In genomic region chr22:46148336-46148735, GRCh38 we compare ENCODE assay signal across 21 cellular contexts. TPM values are rescaled to one million over a fixed set of nuclear protein-coding genes. Genes with fewer than 3 reads are reported as not detected.
DNase-seq lines count a peak whose midpoint lies in the region; ATAC-seq and TF ChIP-seq lines count a peak whose summit lies in the region.
"Had no signal": no experiment of that assay in that cellular context is flagged by ENCODE, and none has a peak within 500 bp of the region (broad histone marks: within the 10 kb centered on the region; RNA-seq: fewer than 3 reads in every experiment).

No MANE protein-coding gene starts in this region.

- no peaks in the 10 kb centered on the region for H3K9me2 ChIP-seq in hepatocyte (replicated peaks; ENCODE audit: insufficient read depth)

- ATAC-seq in heart left ventricle (no peak), left ventricle myocardium superior (no peak), GM18861 (IDR thresholded peaks at IDR 0.05; ENCODE audit: unreplicated experiment) (no peak)
- ATAC-seq: activated naive CD4-positive, alpha-beta T cell treated with anti-CD3 and anti-CD28 coated beads, Interleukin-2, amount 50 U/mL, for 72 hours; body of pancreas had no signal

- no peaks in the 10 kb centered on the region for H3K9me3 ChIP-seq in heart left ventricle
- no peaks in the 10 kb centered on the region for H3K9me3 ChIP-seq in hepatocyte (ENCODE audit: low read depth)
- no peaks in the 10 kb centered on the region for H3K9me3 ChIP-seq in vagina
- H3K9me3 ChIP-seq: A549, body of pancreas, HAP-1, thyroid gland had no signal

- peak overlapping the region; percentile 80 to 100 (median 92) for H3K27ac ChIP-seq in heart left ventricle
- H3K27ac ChIP-seq in hepatocyte, result peak overlapping the region; percentile 23
- peak overlapping the region; percentile 92 for H3K27ac ChIP-seq in vagina
- H3K27ac ChIP-seq: A549 had no signal

- H3K36me3 ChIP-seq in heart left ventricle (peaks cover 0 to 10% (median 6%) of the 10 kb centered on the region in 9 donors), hepatocyte (replicated peaks; ENCODE audit: insufficient read depth, low read depth) (no peaks in the 10 kb centered on the region), vagina (no peaks in the 10 kb centered on the region)

- H3K4me2 ChIP-seq in hepatocyte, result no peak overlapping the region

- intact Hi-C loops in heart left ventricle (cut with DNase I), result loop anchor here in 3 of 10 donors (5.0 to 10.0 kb wide), 3 partner anchors 94 to 154 kb away; partner anchors contain the start of gene CDPF1 (in 1 of the 3)
- intact Hi-C loops in left ventricle myocardium superior (cut with micrococcal nuclease), result loop anchor here (10.0 kb wide), 1 partner anchor 96 kb away; no protein-coding TSS in a partner anchor
- intact Hi-C loops in posterior vena cava (cut with DNase I), result no loop called here
- intact Hi-C loops in vagina (cut with DNase I), result no loop called here

- DNase-seq in heart left ventricle (no peak), left ventricle myocardium superior (no peak), hepatocyte (ENCODE audit: low spot score) (no peak), posterior vena cava (ENCODE audit: low spot score) (peak; percentile 49), vagina (ENCODE audit: extremely low spot score in 2 of 2) (peak in 1 of 2 donors; percentile 83), AG08395 (ENCODE audit: low spot score) (no peak), NCI-H1417 treated with DMSO at 0.1 percent for 48 hours (lab: John Stamatoyannopoulos, UW) (no peak)
- DNase-seq: activated T-cell treated with anti-CD3 and anti-CD28 coated beads, Interleukin-2, amount 50 U/mL, for 1 hour; dermis blood vessel endothelial cell; DND-41; head of caudate nucleus; KBM-7; midbrain; NCI-H1048; NCI-H748 treated with DMSO at 0.1 percent for 48 hours; thyroid gland had no signal

- H4K20me1 ChIP-seq in hepatocyte (ENCODE audit: insufficient read depth, poor library complexity, severe bottlenecking), result peaks cover 7% of the 10 kb centered on the region

- no peak overlapping the region for H3K4me3 ChIP-seq in heart left ventricle
- H3K4me3 ChIP-seq in hepatocyte, result no peak overlapping the region
- H3K4me3 ChIP-seq in vagina, result no peak overlapping the region
- H3K4me3 ChIP-seq: A549, body of pancreas, HAP-1, thyroid gland had no signal

- WGBS in heart left ventricle, 4 donors, result 57 to 69% (median 63%) methylated on average over 8 of the region's 8 CpGs
- WGBS in hepatocyte (ENCODE audit: low lambda C conversion rate, missing lambda C conversion rate), result 81% methylated on average over 8 of the region's 8 CpGs

- H3K27me3 ChIP-seq in heart left ventricle, result no peaks in the 10 kb centered on the region
- H3K27me3 ChIP-seq in hepatocyte, result no peaks in the 10 kb centered on the region
- H3K27me3 ChIP-seq in vagina, result no peaks in the 10 kb centered on the region
- H3K27me3 ChIP-seq: body of pancreas, thyroid gland had no signal

- peaks cover 3 to 55% (median 35%) of the 10 kb centered on the region in 12 donors for H3K4me1 ChIP-seq in heart left ventricle
- peaks cover 21% of the 10 kb centered on the region for H3K4me1 ChIP-seq in hepatocyte (ENCODE audit: insufficient read depth)
- peaks cover 42% of the 10 kb centered on the region for H3K4me1 ChIP-seq in vagina
- H3K4me1 ChIP-seq: A549 had no signal

- H3K79me2 ChIP-seq in hepatocyte, result peaks cover 20% of the 10 kb centered on the region

- no peak overlapping the region for H2AFZ ChIP-seq in hepatocyte

- TF ChIP-seq CTCF in heart left ventricle (IDR thresholded peaks at IDR 0.05), result no peak
- no peak for TF ChIP-seq CTCF in hepatocyte (IDR thresholded peaks at IDR 0.05; ENCODE audit: poor library complexity)
- no peak for TF ChIP-seq CTCF in vagina (IDR thresholded peaks at IDR 0.05)

- TF ChIP-seq POLR2A in heart left ventricle (IDR thresholded peaks at IDR 0.05) (no peak), vagina (IDR thresholded peaks at IDR 0.05) (no peak)

RNA-seq across cellular contexts. Expression of gene PPARA, which starts 2.0 kb away (rescaled TPM):
- total RNA-seq in heart left ventricle (10 to 100 TPM; 51.0 to 96.4 (median 83.6) TPM), left ventricle myocardium superior (78.9 TPM), hepatocyte (28.0 and 31.0 TPM in 2 replicates), posterior vena cava (10 to 100 TPM; 22.8 to 27.7 TPM), vagina (13.5 TPM)
- polyA plus RNA-seq in heart left ventricle (10 to 100 TPM; 21.1 to 60.9 TPM), hepatocyte (12.3 and 13.7 TPM in 2 replicates)

Comparison
In these comparisons a context has a peak if more than half of its experiments do, and no peak if none do; other contexts are left out.
1. H3K27ac ChIP-seq: peak in every context shown above with its lines; median percentile 92 in heart left ventricle; 92 in vagina; 23 in hepatocyte.